8 cellular contexts compared by ENCODE assay signal in the genomic region with DNA sequence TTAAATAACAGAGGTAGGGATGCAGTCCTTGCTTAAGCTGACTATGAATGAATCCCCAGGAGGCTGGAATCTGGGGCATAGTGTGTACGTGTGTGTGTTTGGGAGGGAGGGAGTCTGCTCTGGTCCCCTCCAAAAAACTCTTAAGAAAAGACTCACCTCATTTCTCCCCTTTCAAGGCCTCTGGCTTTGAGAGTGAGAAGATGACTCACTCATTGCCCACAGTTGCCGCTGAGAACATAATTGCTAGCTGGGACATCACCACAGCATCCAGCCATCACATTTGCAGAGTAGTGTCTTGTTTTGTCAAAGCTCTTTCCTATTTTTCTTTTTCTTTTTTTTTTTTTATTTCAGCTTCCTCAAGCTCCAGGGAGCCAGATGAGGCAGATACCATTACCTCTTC.
DNase-seq lines count a peak whose midpoint lies in the region; ATAC-seq and TF ChIP-seq lines count a peak whose summit lies in the region.

No MANE protein-coding gene starts in this region.

- no peaks in the 10 kb centered on the region for H3K9me3 Mint-ChIP-seq in effector memory CD8-positive, alpha-beta T cell

- WGBS in psoas muscle, 3 donors: 34 to 53% (median 43%) methylated on average over 2 of the region's 2 CpGs

- ATAC-seq in effector memory CD8-positive, alpha-beta T cell (replicated peaks): peak; percentile 76
- peak in 2 of 4 donors; percentile 24 to 52 for ATAC-seq in psoas muscle

- H3K27me3 ChIP-seq in AG04450 (ENCODE audit: control insufficient read depth, insufficient read depth, low read length): no peaks in the 10 kb centered on the region
- H3K27me3 ChIP-seq in psoas muscle (ENCODE audit: insufficient read depth in 3 of 3, low read length in 2 of 3): peaks cover 0 to 3% (median 0%) of the 10 kb centered on the region in 3 donors

- H3K4me1 ChIP-seq in psoas muscle: peaks cover 14% of the 10 kb centered on the region

- peak overlapping the region; percentile 86 to 91 for H3K27ac Mint-ChIP-seq in effector memory CD8-positive, alpha-beta T cell

- H3K36me3 ChIP-seq in psoas muscle (ENCODE audit: insufficient read depth in 1 of 2, low read depth in 1 of 2): no peaks in the 10 kb centered on the region

- TF ChIP-seq CTCF in AG04450 (IDR thresholded peaks at IDR 0.05; ENCODE audit: low read depth, low read length): no peak
- no peak for TF ChIP-seq CTCF in GM20000 (IDR thresholded peaks at IDR 0.05; ENCODE audit: extremely low read depth, missing control alignments)
- TF ChIP-seq CTCF in psoas muscle (IDR thresholded peaks at IDR 0.05): no peak

- peaks cover 25 to 40% of the 10 kb centered on the region in 2 donors for H3K4me1 Mint-ChIP-seq in effector memory CD8-positive, alpha-beta T cell (ENCODE audit: low read depth in 2 of 2)

- no peaks in the 10 kb centered on the region for H3K36me3 Mint-ChIP-seq in effector memory CD8-positive, alpha-beta T cell (ENCODE audit: insufficient read depth)

- H3K4me3 Mint-ChIP-seq in effector memory CD8-positive, alpha-beta T cell: peak overlapping the region; percentile 51 to 61

- POLR2A ChIA-PET in AG04450 (lab: Yijun Ruan, JAX): no interaction called here

- H3K27me3 Mint-ChIP-seq in effector memory CD8-positive, alpha-beta T cell: no peaks in the 10 kb centered on the region

- DNase-seq in AG04450 (ENCODE audit: low read depth, low spot score): no peak
- peak; percentile 43 for DNase-seq in GM20000 (ENCODE audit: low spot score)
- peak; percentile 14 for DNase-seq in HK-2 (ENCODE audit: unreplicated experiment)
- peak; percentile 41 for DNase-seq in activated CD4-positive, alpha-beta T cell treated with anti-CD3 and anti-CD28 coated beads, Interleukin-2, amount 50 U/mL, for 1 hour
- DNase-seq in effector memory CD8-positive, alpha-beta T cell: peak; percentile 31 to 39 (median 34)
- no peak for DNase-seq in psoas muscle
- no peak for DNase-seq in NCI-H345 treated with DMSO at 0.1 percent for 48 hours (lab: John Stamatoyannopoulos, UW; ENCODE audit: unreplicated experiment)
- no peak for DNase-seq in NCI-H1694 (lab: John Stamatoyannopoulos, UW)

- peak overlapping the region; percentile 68 for H3K27ac ChIP-seq in AG04450 (ENCODE audit: low read depth, low read length)
- peak overlapping the region; percentile 58 for H3K27ac ChIP-seq in psoas muscle

- H3K9me3 ChIP-seq in AG04450 (ENCODE audit: control insufficient read depth, insufficient read depth, low read length) (no peaks in the 10 kb centered on the region), psoas muscle (no peaks in the 10 kb centered on the region)

- intact Hi-C loops in psoas muscle (cut with DNase I): loop anchor here in 1 of 2 donors (5.0 to 10.0 kb wide), 2 partner anchors 109 to 391 kb away; no protein-coding TSS in a partner anchor

- H3K4me3 ChIP-seq in AG04450 (ENCODE audit: low read depth, low read length) (no peak overlapping the region), psoas muscle (no peak overlapping the region)

- CTCF ChIA-PET in AG04450 (lab: Charles Lee): interaction anchor here (0.6 to 2.2 kb wide), 14 partner anchors 9 to 181 kb away, joined by 3 to 12 read pairs (median 4); no protein-coding TSS in a partner anchor

Comparison
In these comparisons a context has a peak if more than half of its experiments do, and no peak if none do; other contexts are left out.
1. DNase-seq: peak in GM20000 (single experiment), HK-2 (single experiment), activated CD4-positive, alpha-beta T cell treated with anti-CD3 and anti-CD28 coated beads, Interleukin-2, amount 50 U/mL, for 1 hour (single experiment) and effector memory CD8-positive, alpha-beta T cell (3 of 3); none in AG04450 (single experiment), psoas muscle (0 of 2), NCI-H345 treated with DMSO at 0.1 percent for 48 hours (single experiment) and NCI-H1694 (single experiment).